Comparison of ENCODE assay signal across 8 cellular contexts in the genomic region with DNA sequence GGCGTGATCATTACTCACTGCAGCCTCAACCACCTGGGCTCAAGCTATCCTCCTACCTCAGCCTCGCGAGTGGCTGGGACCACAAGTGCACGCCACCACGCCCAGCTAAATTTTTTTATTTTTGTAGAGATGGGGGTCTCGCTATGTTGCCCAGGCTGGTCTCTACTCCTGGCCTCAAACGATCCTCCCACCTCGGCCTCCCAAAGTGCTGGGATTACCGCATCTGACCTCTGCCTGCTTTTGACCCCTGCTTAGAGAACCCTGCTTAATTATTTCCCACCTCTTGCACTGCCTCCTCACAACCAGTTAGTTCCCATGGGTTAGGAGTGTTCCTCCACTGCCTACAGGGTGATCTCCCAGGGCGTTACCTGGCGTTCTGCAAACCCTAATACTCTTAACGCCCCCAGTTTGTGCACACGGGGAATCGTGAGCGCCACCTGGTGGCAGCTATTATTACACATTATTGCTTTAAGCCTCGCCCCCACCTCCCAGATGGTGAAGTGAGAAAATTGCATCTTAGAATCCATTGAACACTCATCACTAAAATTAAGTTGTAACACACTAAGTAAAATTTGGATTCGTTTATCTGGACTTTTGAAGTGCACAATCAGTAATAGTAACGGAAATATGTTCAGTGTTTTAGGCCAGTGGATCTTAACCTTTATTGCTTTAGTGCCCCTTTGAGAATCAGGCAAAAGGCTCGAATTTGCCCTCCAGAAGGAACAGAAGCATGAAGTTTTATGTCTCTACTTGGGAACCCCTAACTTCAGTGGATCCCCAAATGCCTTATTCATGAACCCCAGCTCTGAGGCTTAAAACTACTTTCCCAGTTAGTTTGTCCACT.
DNase-seq lines count a peak whose midpoint lies in the region; ATAC-seq and TF ChIP-seq lines count a peak whose summit lies in the region.

No MANE protein-coding gene starts in this region.

- no peaks in the 10 kb centered on the region for H3K27me3 ChIP-seq in right cardiac atrium (ENCODE audit: control insufficient read depth, insufficient read depth)

- no peaks in the 10 kb centered on the region for H3K4me1 ChIP-seq in right cardiac atrium (ENCODE audit: control insufficient read depth, insufficient read depth, low read length)

- WGBS in right cardiac atrium: 45% methylated on average over 19 of the region's 19 CpGs

- no peak overlapping the region for H3K4me3 ChIP-seq in right cardiac atrium (ENCODE audit: low read length)

- intact Hi-C loops in right cardiac atrium (cut with DNase I): no loop called here

- ATAC-seq in SK-N-SH treated with all-trans-retinoic acid at 6 μM for 48 hours: peak; percentile 60
- ATAC-seq in right cardiac atrium: peak in 1 of 2 donors; percentile 47
- ATAC-seq in GM21447 (IDR thresholded peaks at IDR 0.05; ENCODE audit: unreplicated experiment): no peak
- no peak for ATAC-seq in HG02885 (IDR thresholded peaks at IDR 0.05; ENCODE audit: poor library complexity, unreplicated experiment)

- no peak overlapping the region for H3K27ac ChIP-seq in right cardiac atrium (ENCODE audit: low read length)

- H3K9me3 ChIP-seq in right cardiac atrium (ENCODE audit: control insufficient read depth, low read length): no peaks in the 10 kb centered on the region

- DNase-seq in COR-L47 (lab: John Stamatoyannopoulos, UW) (peak; percentile 46), HT-29 (ENCODE audit: low spot score) (peak; percentile 68), right cardiac atrium (peak in 2 of 3 donors; percentile 18 to 63)
- DNase-seq in activated naive CD4-positive, alpha-beta T cell treated with anti-CD3 and anti-CD28 coated beads, Interleukin-2, amount 50 U/mL, for 16 hours: peak; percentile 68
- DNase-seq in stimulated activated CD4-positive, alpha-beta T cell treated with anti-CD3 and anti-CD28 coated beads, Interleukin-1b, Interleukin-23, amount 100 ng/mL, for 24 hours (ENCODE audit: low read depth in 4 of 4, low spot score in 1 of 4): peak; percentile 34 to 61 (median 52)

TF ChIP-seq in SK-N-SH treated with all-trans-retinoic acid at 6 μM for 48 hours, 23 proteins besides CTCF, POLR2A, EP300 and RAD21:
- TF ChIP-seq, protein P1, sequence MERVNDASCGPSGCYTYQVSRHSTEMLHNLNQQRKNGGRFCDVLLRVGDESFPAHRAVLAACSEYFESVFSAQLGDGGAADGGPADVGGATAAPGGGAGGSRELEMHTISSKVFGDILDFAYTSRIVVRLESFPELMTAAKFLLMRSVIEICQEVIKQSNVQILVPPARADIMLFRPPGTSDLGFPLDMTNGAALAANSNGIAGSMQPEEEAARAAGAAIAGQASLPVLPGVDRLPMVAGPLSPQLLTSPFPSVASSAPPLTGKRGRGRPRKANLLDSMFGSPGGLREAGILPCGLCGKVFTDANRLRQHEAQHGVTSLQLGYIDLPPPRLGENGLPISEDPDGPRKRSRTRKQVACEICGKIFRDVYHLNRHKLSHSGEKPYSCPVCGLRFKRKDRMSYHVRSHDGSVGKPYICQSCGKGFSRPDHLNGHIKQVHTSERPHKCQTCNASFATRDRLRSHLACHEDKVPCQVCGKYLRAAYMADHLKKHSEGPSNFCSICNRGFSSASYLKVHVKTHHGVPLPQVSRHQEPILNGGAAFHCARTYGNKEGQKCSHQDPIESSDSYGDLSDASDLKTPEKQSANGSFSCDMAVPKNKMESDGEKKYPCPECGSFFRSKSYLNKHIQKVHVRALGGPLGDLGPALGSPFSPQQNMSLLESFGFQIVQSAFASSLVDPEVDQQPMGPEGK (CRISPR knock-in tag; IDR thresholded peaks at IDR 0.05; ENCODE audit: borderline replicate concordance): no peak
- TF ChIP-seq ZNF70 (CRISPR knock-in tag; IDR thresholded peaks at IDR 0.05): no peak
- TF ChIP-seq, protein P2, sequence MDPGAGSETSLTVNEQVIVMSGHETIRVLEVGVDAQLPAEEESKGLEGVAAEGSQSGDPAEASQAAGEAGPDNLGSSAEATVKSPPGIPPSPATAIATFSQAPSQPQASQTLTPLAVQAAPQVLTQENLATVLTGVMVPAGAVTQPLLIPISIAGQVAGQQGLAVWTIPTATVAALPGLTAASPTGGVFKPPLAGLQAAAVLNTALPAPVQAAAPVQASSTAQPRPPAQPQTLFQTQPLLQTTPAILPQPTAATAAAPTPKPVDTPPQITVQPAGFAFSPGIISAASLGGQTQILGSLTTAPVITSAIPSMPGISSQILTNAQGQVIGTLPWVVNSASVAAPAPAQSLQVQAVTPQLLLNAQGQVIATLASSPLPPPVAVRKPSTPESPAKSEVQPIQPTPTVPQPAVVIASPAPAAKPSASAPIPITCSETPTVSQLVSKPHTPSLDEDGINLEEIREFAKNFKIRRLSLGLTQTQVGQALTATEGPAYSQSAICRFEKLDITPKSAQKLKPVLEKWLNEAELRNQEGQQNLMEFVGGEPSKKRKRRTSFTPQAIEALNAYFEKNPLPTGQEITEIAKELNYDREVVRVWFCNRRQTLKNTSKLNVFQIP (CRISPR knock-in tag; IDR thresholded peaks at IDR 0.05; ENCODE audit: borderline replicate concordance, low read depth): no peak
- no peak for TF ChIP-seq ZFP30 (CRISPR knock-in tag; IDR thresholded peaks at IDR 0.05)
- no peak for TF ChIP-seq GLIS3 (CRISPR knock-in tag; IDR thresholded peaks at IDR 0.05)
- TF ChIP-seq TOX (CRISPR knock-in tag; IDR thresholded peaks at IDR 0.05; ENCODE audit: borderline replicate concordance): no peak
- TF ChIP-seq TCF4 (CRISPR knock-in tag; IDR thresholded peaks at IDR 0.05; ENCODE audit: borderline replicate concordance): no peak
- TF ChIP-seq, protein P3, sequence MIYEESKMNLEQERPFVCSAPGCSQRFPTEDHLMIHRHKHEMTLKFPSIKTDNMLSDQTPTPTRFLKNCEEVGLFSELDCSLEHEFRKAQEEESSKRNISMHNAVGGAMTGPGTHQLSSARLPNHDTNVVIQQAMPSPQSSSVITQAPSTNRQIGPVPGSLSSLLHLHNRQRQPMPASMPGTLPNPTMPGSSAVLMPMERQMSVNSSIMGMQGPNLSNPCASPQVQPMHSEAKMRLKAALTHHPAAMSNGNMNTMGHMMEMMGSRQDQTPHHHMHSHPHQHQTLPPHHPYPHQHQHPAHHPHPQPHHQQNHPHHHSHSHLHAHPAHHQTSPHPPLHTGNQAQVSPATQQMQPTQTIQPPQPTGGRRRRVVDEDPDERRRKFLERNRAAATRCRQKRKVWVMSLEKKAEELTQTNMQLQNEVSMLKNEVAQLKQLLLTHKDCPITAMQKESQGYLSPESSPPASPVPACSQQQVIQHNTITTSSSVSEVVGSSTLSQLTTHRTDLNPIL (CRISPR knock-in tag; IDR thresholded peaks at IDR 0.05; ENCODE audit: low read depth): no peak
- no peak for TF ChIP-seq CSDC2 (CRISPR knock-in tag; IDR thresholded peaks at IDR 0.05)
- TF ChIP-seq ZNF8 (CRISPR knock-in tag; IDR thresholded peaks at IDR 0.05): no peak
- no peak for TF ChIP-seq ESRRG (CRISPR knock-in tag; IDR thresholded peaks at IDR 0.05)
- TF ChIP-seq ISL1 (CRISPR knock-in tag; IDR thresholded peaks at IDR 0.05): no peak
- TF ChIP-seq CSRNP3 (CRISPR knock-in tag; IDR thresholded peaks at IDR 0.05): no peak
- no peak for TF ChIP-seq ARNTL (CRISPR knock-in tag; IDR thresholded peaks at IDR 0.05; ENCODE audit: borderline replicate concordance, low read depth)
- no peak for TF ChIP-seq PPARA (CRISPR knock-in tag; IDR thresholded peaks at IDR 0.05; ENCODE audit: borderline replicate concordance)
